ENCODE assay signal across 25 cellular contexts in genomic region chr2:172662099-172662498, GRCh38.
DNase-seq lines count a peak whose midpoint lies in the region; ATAC-seq, FAIRE-seq and TF ChIP-seq lines count a peak whose summit lies in the region.
"Had no signal": no experiment of that assay in that cellular context is flagged by ENCODE, and none has a peak within 500 bp of the region (broad histone marks: within the 10 kb centered on the region; RNA-seq: fewer than 3 reads in every experiment).

No MANE protein-coding gene starts in this region.

- no peaks in the 10 kb centered on the region for H3K4me1 Mint-ChIP-seq in stimulated activated memory B cell treated with anti-CD40 and anti-IgM and Interleukin-4, amounts not matched to agents 10 μg/mL and 1 μg/mL and 100 μg/mL, for 72 hours
- H3K4me1 Mint-ChIP-seq: CD14-positive monocyte; CD8-positive, alpha-beta memory T cell had no signal

- peaks cover 5% of the 10 kb centered on the region for H3K9me3 ChIP-seq in AG04450 (ENCODE audit: control insufficient read depth, insufficient read depth, low read length)
- H3K9me3 ChIP-seq: BE2C had no signal

- H3K36me3 Mint-ChIP-seq in stimulated activated memory B cell treated with anti-CD40 and anti-IgM and Interleukin-4, amounts not matched to agents 10 μg/mL and 1 μg/mL and 100 μg/mL, for 72 hours, result peaks cover 11% of the 10 kb centered on the region
- H3K36me3 Mint-ChIP-seq: CD14-positive monocyte had no signal

- TF ChIP-seq CTCF in AG04450 (IDR thresholded peaks at IDR 0.05; ENCODE audit: low read depth, low read length), result 0 out of 2 replicates have a peak, but pooled peaks have one; percentile 20
- peak; percentile 23 for TF ChIP-seq CTCF in choroid plexus epithelial cell (conservative IDR thresholded peaks at IDR 0.05; ENCODE audit: low read depth, low read length)

- H3K27ac Mint-ChIP-seq in stimulated activated memory B cell treated with anti-CD40 and anti-IgM and Interleukin-4, amounts not matched to agents 10 μg/mL and 1 μg/mL and 100 μg/mL, for 72 hours, result no peak overlapping the region
- H3K27ac Mint-ChIP-seq: CD14-positive monocyte; CD4-positive, alpha-beta T cell; CD8-positive, alpha-beta memory T cell had no signal

- H3K4me3 Mint-ChIP-seq in stimulated activated memory B cell treated with anti-CD40 and anti-IgM and Interleukin-4, amounts not matched to agents 10 μg/mL and 1 μg/mL and 100 μg/mL, for 72 hours, result no peak overlapping the region
- H3K4me3 Mint-ChIP-seq: CD14-positive monocyte; CD4-positive, alpha-beta T cell; CD8-positive, alpha-beta memory T cell had no signal

- intact Hi-C loops in left colon (cut with DNase I, micrococcal nuclease), result no loop called here

- CTCF ChIA-PET in AG04450 (lab: Charles Lee), result interaction anchor here (0.5 to 2.6 kb wide), 6 partner anchors 12 to 144 kb away, joined by 3 to 15 read pairs (median 4); no protein-coding TSS in a partner anchor

- H3K9me3 Mint-ChIP-seq in stimulated activated memory B cell treated with anti-CD40 and anti-IgM and Interleukin-4, amounts not matched to agents 10 μg/mL and 1 μg/mL and 100 μg/mL, for 72 hours, result peaks cover 25% of the 10 kb centered on the region

- H3K4me3 ChIP-seq in AG04450 (ENCODE audit: low read depth, low read length), result no peak overlapping the region
- H3K4me3 ChIP-seq in choroid plexus epithelial cell (ENCODE audit: low read depth, low read length), result no peak overlapping the region
- H3K4me3 ChIP-seq: BLaER1 treated with 17β-estradiol and CSF1 and Interleukin-3, amounts not matched to agents 10 nM and 100 nM; GM12878; HAP-1 had no signal

- no peak overlapping the region for H3K27ac ChIP-seq in AG04450 (ENCODE audit: low read depth, low read length)
- H3K27ac ChIP-seq: 22Rv1; BLaER1 treated with 17β-estradiol and CSF1 and Interleukin-3, amounts not matched to agents 10 nM and 100 nM had no signal

- ATAC-seq in stimulated activated memory B cell treated with anti-CD40 and anti-IgM and Interleukin-4, amounts not matched to agents 10 μg/mL and 1 μg/mL and 100 μg/mL, for 72 hours, result no peak
- ATAC-seq in left colon (no peak), HG03439 (IDR thresholded peaks at IDR 0.05; ENCODE audit: unreplicated experiment) (no peak)
- ATAC-seq: GM12878 had no signal

- FAIRE-seq in islet of Langerhans (lab: Jason Lieb, UNC), result peak; percentile 61
- FAIRE-seq: A204.1, D721Med, GM12878, H54 had no signal

- no peaks in the 10 kb centered on the region for H3K27me3 ChIP-seq in AG04450 (ENCODE audit: control insufficient read depth, insufficient read depth, low read length)
- H3K27me3 ChIP-seq: BE2C; BLaER1 treated with 17β-estradiol and CSF1 and Interleukin-3, amounts not matched to agents 10 nM and 100 nM had no signal

- DNase-seq in AG04450 (ENCODE audit: low read depth, low spot score) (no peak), LHCN-M2 (ENCODE audit: low read depth) (peak; percentile 50), choroid plexus epithelial cell (ENCODE audit: low read depth) (peak; percentile 46), left colon (no peak)
- DNase-seq in NK-92 treated with Interleukin-12 subunit alpha and Interleukin-12 subunit beta, amount 100 ng/mL, for 24 hours (lab: John Stamatoyannopoulos, UW), result no peak
- DNase-seq: AML-193; BE2C; CD4-positive, alpha-beta T cell; CD8-positive, alpha-beta memory T cell; DMS 273 treated with DMSO at 0.1 percent for 48 hours; DMS79; EL; GDM1; GOT3 had no signal

- no peaks in the 10 kb centered on the region for H3K27me3 Mint-ChIP-seq in stimulated activated memory B cell treated with anti-CD40 and anti-IgM and Interleukin-4, amounts not matched to agents 10 μg/mL and 1 μg/mL and 100 μg/mL, for 72 hours
- H3K27me3 Mint-ChIP-seq: CD4-positive, alpha-beta T cell had no signal

- POLR2A ChIA-PET in AG04450 (lab: Yijun Ruan, JAX), result no interaction called here

Comparison
In these comparisons a context has a peak if more than half of its experiments do, and no peak if none do; other contexts are left out.
1. DNase-seq: peak in LHCN-M2 (single experiment) and choroid plexus epithelial cell (single experiment); none in AG04450 (single experiment), NK-92 treated with Interleukin-12 subunit alpha and Interleukin-12 subunit beta, amount 100 ng/mL, for 24 hours (single experiment) and left colon (0 of 2).